ENCODE assay signal across 7 cellular contexts in the genomic region with DNA sequence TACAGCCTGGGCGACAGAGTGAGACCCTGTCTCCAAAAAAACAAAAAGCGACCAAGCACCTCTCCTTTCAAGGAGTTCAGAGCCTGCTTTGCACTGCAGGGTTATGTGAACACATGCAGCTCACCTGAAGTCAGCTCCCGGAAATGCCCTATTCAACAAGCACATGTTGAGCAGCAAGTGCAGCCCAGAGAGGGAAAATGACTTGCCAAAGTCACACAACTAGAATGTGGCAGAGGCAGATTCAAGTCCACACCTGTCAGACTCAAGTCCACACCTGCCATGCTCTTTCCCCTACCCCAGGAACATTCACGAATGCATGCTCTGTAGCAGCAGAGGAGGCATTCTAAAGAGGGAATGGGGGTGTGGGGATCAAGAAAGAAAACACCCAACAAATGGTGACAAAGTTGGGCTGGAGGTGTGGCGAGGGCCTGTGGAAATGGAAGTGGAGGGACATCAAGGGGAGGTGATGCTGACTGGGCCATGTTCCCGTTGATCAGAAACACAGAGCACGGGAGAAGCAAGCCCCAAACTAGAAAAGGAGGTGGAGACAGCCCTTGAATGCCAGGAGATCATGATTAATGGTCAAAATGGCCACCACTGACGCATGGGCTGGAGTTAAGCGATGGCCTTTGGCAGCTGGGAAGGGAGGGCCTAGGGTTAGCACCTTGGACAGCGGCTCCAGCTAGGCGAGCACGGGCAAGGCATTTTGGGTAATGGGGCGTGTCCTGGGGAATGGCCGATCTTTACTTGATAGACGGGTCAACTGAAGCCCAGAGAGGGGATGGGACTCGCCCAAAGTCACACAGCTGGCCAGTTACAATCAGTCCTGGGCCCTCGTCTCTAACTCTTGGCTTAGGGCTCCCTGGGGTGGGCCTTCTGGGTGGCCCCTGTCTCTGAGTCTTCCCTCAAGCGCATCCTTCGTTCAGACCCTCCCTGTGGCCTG. TPM values are rescaled to one million over a fixed set of nuclear protein-coding genes. Genes with fewer than 3 reads are reported as not detected.
DNase-seq lines count a peak whose midpoint lies in the region; TF ChIP-seq lines count a peak whose summit lies in the region.

No MANE protein-coding gene starts in this region.

- H3K4me3 ChIP-seq in H7 (ENCODE audit: insufficient read depth, low read depth, low read length) (no peak overlapping the region), OCI-LY7 (ENCODE audit: low read depth, low read length, poor library complexity, severe bottlenecking) (no peak overlapping the region)

- no peak for TF ChIP-seq CTCF in OCI-LY7 (conservative IDR thresholded peaks at IDR 0.05; ENCODE audit: low read length)

- no peak overlapping the region for H3K4me2 ChIP-seq in OCI-LY7 (ENCODE audit: low read length)

- DNase-seq in H7 (peak; percentile 93), OCI-LY7 (ENCODE audit: low spot score) (peak; percentile 57), ecto neural progenitor cell (ENCODE audit: low spot score) (peak; percentile 91), renal cortical epithelial cell (ENCODE audit: low read depth) (peak; percentile 52), COR-L47 (lab: John Stamatoyannopoulos, UW) (no peak), NCI-H510A (lab: John Stamatoyannopoulos, UW) (no peak), pons (ENCODE audit: low spot score) (no peak)

- H4K20me1 ChIP-seq in OCI-LY7 (ENCODE audit: insufficient read depth, low read length), result no peaks in the 10 kb centered on the region

- CTCF ChIA-PET in OCI-LY7 (lab: Charles Lee; ENCODE audit: unreplicated experiment), result no interaction called here

- peaks cover 16% of the 10 kb centered on the region for H3K27me3 ChIP-seq in H7 (ENCODE audit: control insufficient read depth, insufficient read depth, low read length)

- POLR2A ChIA-PET in OCI-LY7 (lab: Charles Lee), result no interaction called here

- H3K27ac ChIP-seq in OCI-LY7 (ENCODE audit: low read depth, low read length, poor library complexity, severe bottlenecking), result no peak overlapping the region

- intact Hi-C loops in OCI-LY7 (cut with micrococcal nuclease; ENCODE audit: unreplicated experiment), result no loop called here

- H3K4me1 ChIP-seq in OCI-LY7 (ENCODE audit: insufficient read depth, low read length, poor library complexity, severe bottlenecking), result no peaks in the 10 kb centered on the region

- no peaks in the 10 kb centered on the region for H3K9me2 ChIP-seq in OCI-LY7 (ENCODE audit: insufficient read depth, low read length)

- no TSS peak for BruUV-seq in OCI-LY7 (replicated peaks; lab: Mats Ljungman, UMichigan)

- H3K79me2 ChIP-seq in OCI-LY7 (ENCODE audit: insufficient read depth, low read depth, low read length), result no peaks in the 10 kb centered on the region

- H3K36me3 ChIP-seq in H7 (replicated peaks; ENCODE audit: control insufficient read depth, insufficient read depth, low read length) (no peaks in the 10 kb centered on the region), OCI-LY7 (ENCODE audit: insufficient read depth, low read length) (no peaks in the 10 kb centered on the region)

- no peaks in the 10 kb centered on the region for H3K9me3 ChIP-seq in OCI-LY7 (ENCODE audit: low read length)

- no peak overlapping the region for H2AFZ ChIP-seq in OCI-LY7 (ENCODE audit: low read length)

RNA-seq across cellular contexts. Expression of gene RAP1GAP, which starts 21.5 kb away (rescaled TPM):
- total RNA-seq in H7 (2014; rRNA removed; shearing (Covaris generic)), result 9.4 and 10.1 TPM in 2 replicates
- not detected in 2 replicates for total RNA-seq in OCI-LY7 (2014; rRNA removed; shearing (Covaris generic))
- not detected in 2 replicates for total RNA-seq in OCI-LY7 (2022)
- total RNA-seq in renal cortical epithelial cell, result 0.87 and 23.5 TPM in 2 replicates

Comparison
In these comparisons a context has a peak if more than half of its experiments do, and no peak if none do; other contexts are left out.
1. DNase-seq: peak in H7 (single experiment), OCI-LY7 (single experiment), ecto neural progenitor cell (single experiment) and renal cortical epithelial cell (single experiment); none in COR-L47 (single experiment), NCI-H510A (single experiment) and pons (single experiment).